Comparison of ENCODE assay signal across 16 cellular contexts in genomic region chr6:128275030-128275429, GRCh38.
DNase-seq lines count a peak whose midpoint lies in the region; ATAC-seq and TF ChIP-seq lines count a peak whose summit lies in the region.
"Had no signal": no experiment of that assay in that cellular context is flagged by ENCODE, and none has a peak within 500 bp of the region (broad histone marks: within the 10 kb centered on the region; RNA-seq: fewer than 3 reads in every experiment).

No MANE protein-coding gene starts in this region.

- TF ChIP-seq POLR2A in body of pancreas (IDR thresholded peaks at IDR 0.05) = no peak

- H3K27me3 ChIP-seq in GM23248 (replicated peaks; ENCODE audit: insufficient read depth) (no peaks in the 10 kb centered on the region), body of pancreas (no peaks in the 10 kb centered on the region)
- H3K27me3 ChIP-seq: right lobe of liver had no signal

- H3F3A ChIP-seq in GM23248 (ENCODE audit: insufficient read depth) = peaks cover 7% of the 10 kb centered on the region; the same call in 1 of the 2 replicates

- peaks cover 3% of the 10 kb centered on the region for H3K9me3 Mint-ChIP-seq in progenitor cell of endocrine pancreas (ENCODE audit: low read depth)
- no peaks in the 10 kb centered on the region for H3K9me3 Mint-ChIP-seq in effector memory CD8-positive, alpha-beta T cell
- H3K9me3 Mint-ChIP-seq: activated CD4-positive, alpha-beta memory T cell treated with anti-CD3 and anti-CD28 coated beads for 36 hours; CD8-positive, alpha-beta memory T cell; nephron had no signal

- H3K27me3 Mint-ChIP-seq in progenitor cell of endocrine pancreas = no peaks in the 10 kb centered on the region
- no peaks in the 10 kb centered on the region for H3K27me3 Mint-ChIP-seq in effector memory CD8-positive, alpha-beta T cell
- H3K27me3 Mint-ChIP-seq: activated CD4-positive, alpha-beta memory T cell treated with anti-CD3 and anti-CD28 coated beads for 36 hours; CD8-positive, alpha-beta memory T cell had no signal

- H3K36me3 ChIP-seq in GM23248 (ENCODE audit: low read depth) (no peaks in the 10 kb centered on the region), body of pancreas (replicated peaks in 1 of 2; ENCODE audit: insufficient read depth in 1 of 2, low read depth in 2 of 2) (no peaks in the 10 kb centered on the region)
- H3K36me3 ChIP-seq: right lobe of liver had no signal

- no peaks in the 10 kb centered on the region; the same call in 1 of the 2 replicates for H3K9me2 ChIP-seq in GM23248 (ENCODE audit: insufficient read depth)

- H3K4me3 Mint-ChIP-seq in progenitor cell of endocrine pancreas (ENCODE audit: low read depth) = no peak overlapping the region
- no peak overlapping the region for H3K4me3 Mint-ChIP-seq in effector memory CD8-positive, alpha-beta T cell
- H3K4me3 Mint-ChIP-seq: activated CD4-positive, alpha-beta memory T cell treated with anti-CD3 and anti-CD28 coated beads for 36 hours; CD8-positive, alpha-beta memory T cell; nephron had no signal

- no peak overlapping the region for H3K4me2 ChIP-seq in GM23248 (ENCODE audit: unreplicated experiment)

- peak overlapping the region; percentile 52 for H3K27ac Mint-ChIP-seq in progenitor cell of endocrine pancreas
- no peak overlapping the region for H3K27ac Mint-ChIP-seq in effector memory CD8-positive, alpha-beta T cell
- H3K27ac Mint-ChIP-seq: activated CD4-positive, alpha-beta memory T cell treated with anti-CD3 and anti-CD28 coated beads for 36 hours; CD8-positive, alpha-beta memory T cell; nephron had no signal

- H3K4me1 ChIP-seq in GM23248 (ENCODE audit: insufficient read depth) (peaks cover 22% of the 10 kb centered on the region), body of pancreas (peaks cover 22% of the 10 kb centered on the region)

- H3K4me3 ChIP-seq in GM23248 (no peak overlapping the region), body of pancreas (no peak overlapping the region)
- H3K4me3 ChIP-seq: right lobe of liver had no signal

- no peak for ATAC-seq in body of pancreas
- no peak for ATAC-seq in GM21825 (IDR thresholded peaks at IDR 0.05; ENCODE audit: unreplicated experiment)
- ATAC-seq in effector memory CD8-positive, alpha-beta T cell (replicated peaks) = no peak
- ATAC-seq: left ventricle myocardium superior had no signal

- H3K27ac ChIP-seq in GM23248 = peak overlapping the region; percentile 3; the same call in 1 of the 2 replicates
- H3K27ac ChIP-seq in epithelial cell of prostate = peak overlapping the region; percentile 35
- H3K27ac ChIP-seq in body of pancreas = no peak overlapping the region
- H3K27ac ChIP-seq: right lobe of liver had no signal

- no peak for TF ChIP-seq CTCF in progenitor cell of endocrine pancreas (IDR thresholded peaks at IDR 0.05; ENCODE audit: unreplicated experiment)
- no peak for TF ChIP-seq CTCF in body of pancreas (IDR thresholded peaks at IDR 0.05)

- H2AFZ ChIP-seq in GM23248 = no peak overlapping the region

- WGBS in GM23248 (ENCODE audit: low coverage in 1 of 2, low lambda C conversion rate in 2 of 2, missing lambda C conversion rate in 2 of 2), 2 experiments = 86 to 90% methylated on average over 1 of the region's 1 CpG
- 21 to 24% methylated on average over 1 of the region's 1 CpG for WGBS in body of pancreas, 2 donors

- H3K9me3 ChIP-seq in GM23248 (ENCODE audit: low read depth) (no peaks in the 10 kb centered on the region), body of pancreas (no peaks in the 10 kb centered on the region)
- H3K9me3 ChIP-seq: right lobe of liver had no signal

- no peaks in the 10 kb centered on the region for H4K20me1 ChIP-seq in GM23248 (ENCODE audit: insufficient read depth)

- intact Hi-C loops in body of pancreas (cut with DNase I) = no loop called here

- H3K79me2 ChIP-seq in GM23248 (ENCODE audit: insufficient read depth) = no peaks in the 10 kb centered on the region

- peaks cover 3% of the 10 kb centered on the region for H3K36me3 Mint-ChIP-seq in progenitor cell of endocrine pancreas (ENCODE audit: insufficient read depth)
- no peaks in the 10 kb centered on the region for H3K36me3 Mint-ChIP-seq in effector memory CD8-positive, alpha-beta T cell (ENCODE audit: insufficient read depth)
- H3K36me3 Mint-ChIP-seq: activated CD4-positive, alpha-beta memory T cell treated with anti-CD3 and anti-CD28 coated beads for 36 hours had no signal

- H3K9ac ChIP-seq in GM23248 = no peak overlapping the region

- in situ Hi-C loops in GM23248 (cut with MboI) = no loop called here

- DNase-seq in GM23248 (peak; percentile 54), RKO (ENCODE audit: low spot score) (peak; percentile 15), epithelial cell of prostate (ENCODE audit: low read depth, low spot score) (peak; percentile 22), progenitor cell of endocrine pancreas (ENCODE audit: low spot score, unreplicated experiment) (no peak), body of pancreas (no peak), NCI-H2196 (lab: John Stamatoyannopoulos, UW; ENCODE audit: unreplicated experiment) (no peak)
- no peak for DNase-seq in effector memory CD8-positive, alpha-beta T cell
- DNase-seq: activated CD4-positive, alpha-beta memory T cell treated with anti-CD3 and anti-CD28 coated beads for 36 hours; activated naive CD4-positive, alpha-beta T cell; CD8-positive, alpha-beta memory T cell; cerebellar nuclear complex; left ventricle myocardium superior; right lobe of liver; stimulated activated CD4-positive, alpha-beta T cell treated with anti-CD3 and anti-CD28 coated beads, Interleukin-4, amount 100 ng/mL, for 4 hours had no signal

- H3K4me1 Mint-ChIP-seq in progenitor cell of endocrine pancreas (ENCODE audit: low read depth) = peaks cover 31% of the 10 kb centered on the region
- no peaks in the 10 kb centered on the region for H3K4me1 Mint-ChIP-seq in effector memory CD8-positive, alpha-beta T cell (ENCODE audit: low read depth in 2 of 2)
- H3K4me1 Mint-ChIP-seq: CD8-positive, alpha-beta memory T cell had no signal

Comparison
In these comparisons a context has a peak if more than half of its experiments do, and no peak if none do; other contexts are left out.
1. DNase-seq: peak in GM23248 (single experiment), RKO (single experiment) and epithelial cell of prostate (single experiment); none in progenitor cell of endocrine pancreas (single experiment), body of pancreas (0 of 4), NCI-H2196 (single experiment) and effector memory CD8-positive, alpha-beta T cell (0 of 3).
2. H3K27ac ChIP-seq: peak in GM23248 (single experiment) and epithelial cell of prostate (single experiment); none in body of pancreas (0 of 4).